In genomic region chr12:98424726-98425401, GRCh38 we compare ENCODE assay signal across 8 cellular contexts.
DNase-seq lines count a peak whose midpoint lies in the region; ATAC-seq and FAIRE-seq lines count a peak whose summit lies in the region.

No MANE protein-coding gene starts in this region.

- no peak overlapping the region for H3K27ac Mint-ChIP-seq in CD4-positive, CD25-positive, alpha-beta regulatory T cell
- no peak overlapping the region for H3K27ac Mint-ChIP-seq in activated CD4-positive, alpha-beta memory T cell treated with anti-CD3 and anti-CD28 coated beads for 36 hours

- peak; percentile 11 to 69 (median 35) for DNase-seq in CD4-positive, CD25-positive, alpha-beta regulatory T cell
- peak; percentile 39 for DNase-seq in NCI-H526 treated with DMSO at 0.1 percent for 48 hours (lab: John Stamatoyannopoulos, UW)
- peak; percentile 74 for DNase-seq in activated CD4-positive, alpha-beta memory T cell treated with anti-CD3 and anti-CD28 coated beads for 36 hours
- peak; percentile 44 for DNase-seq in middle frontal gyrus (ENCODE audit: extremely low spot score, low spot score)
- peak; percentile 27 for DNase-seq in stimulated activated naive CD4-positive, alpha-beta T cell treated with Interleukin-2 at 50 U/mL for 16 hours (lab: John Stamatoyannopoulos, UW)

- H3K4me1 Mint-ChIP-seq in CD4-positive, CD25-positive, alpha-beta regulatory T cell = peaks cover 0 to 4% (median 1%) of the 10 kb centered on the region in 4 donors
- peaks cover 3% of the 10 kb centered on the region for H3K4me1 Mint-ChIP-seq in activated CD4-positive, alpha-beta memory T cell treated with anti-CD3 and anti-CD28 coated beads for 36 hours (ENCODE audit: low read depth)

- POLR2A ChIA-PET in activated CD4-positive, alpha-beta memory T cell treated with anti-CD3 and anti-CD28 coated beads for 36 hours (lab: Charles Lee) = no interaction called here

- peaks cover 2% of the 10 kb centered on the region for H3K27me3 ChIP-seq in CD4-positive, CD25-positive, alpha-beta regulatory T cell (ENCODE audit: control insufficient read depth, insufficient read depth, low read length)

- no peak overlapping the region for H3K4me3 Mint-ChIP-seq in CD4-positive, CD25-positive, alpha-beta regulatory T cell
- H3K4me3 Mint-ChIP-seq in activated CD4-positive, alpha-beta memory T cell treated with anti-CD3 and anti-CD28 coated beads for 36 hours = no peak overlapping the region

- no peaks in the 10 kb centered on the region for H3K36me3 ChIP-seq in CD4-positive, CD25-positive, alpha-beta regulatory T cell (ENCODE audit: control insufficient read depth, insufficient read depth, low read length)

- peak; percentile 46 for FAIRE-seq in endometrium (lab: Jason Lieb, UNC)

- H3K4me3 ChIP-seq in CD4-positive, CD25-positive, alpha-beta regulatory T cell (ENCODE audit: low read depth, low read length) = no peak overlapping the region

- H3K9me3 ChIP-seq in CD4-positive, CD25-positive, alpha-beta regulatory T cell (ENCODE audit: control insufficient read depth in 2 of 2, low read length in 2 of 2) = no peaks in the 10 kb centered on the region

- CTCF ChIA-PET in activated CD4-positive, alpha-beta memory T cell treated with anti-CD3 and anti-CD28 coated beads for 36 hours (lab: Charles Lee) = interaction anchor here (0.6 to 1.9 kb wide), 10 partner anchors 13 to 499 kb away, joined by 3 to 7 read pairs (median 4); partner anchors contain the start of gene TMPO

- peak; percentile 61 to 74 for ATAC-seq in CD4-positive, CD25-positive, alpha-beta regulatory T cell (ENCODE audit: low read depth in 2 of 2)
- ATAC-seq in GM19351 (IDR thresholded peaks at IDR 0.05; ENCODE audit: unreplicated experiment) (peak; percentile 95), HG03460 (IDR thresholded peaks at IDR 0.05; ENCODE audit: unreplicated experiment) (peak; percentile 88)

- no peaks in the 10 kb centered on the region for H3K36me3 Mint-ChIP-seq in CD4-positive, CD25-positive, alpha-beta regulatory T cell
- H3K36me3 Mint-ChIP-seq in activated CD4-positive, alpha-beta memory T cell treated with anti-CD3 and anti-CD28 coated beads for 36 hours = no peaks in the 10 kb centered on the region

- no peak overlapping the region for H3K27ac ChIP-seq in CD4-positive, CD25-positive, alpha-beta regulatory T cell (ENCODE audit: insufficient read depth, low read length, poor library complexity, severe bottlenecking)

- intact Hi-C loops in activated CD4-positive, alpha-beta memory T cell treated with anti-CD3 and anti-CD28 coated beads for 36 hours (cut with micrococcal nuclease) = loop anchor here (1.0 to 2.0 kb wide), 3 partner anchors 91 to 230 kb away; no protein-coding TSS in a partner anchor

- H3K27me3 Mint-ChIP-seq in CD4-positive, CD25-positive, alpha-beta regulatory T cell = peaks cover 19% of the 10 kb centered on the region
- no peaks in the 10 kb centered on the region for H3K27me3 Mint-ChIP-seq in activated CD4-positive, alpha-beta memory T cell treated with anti-CD3 and anti-CD28 coated beads for 36 hours

- peaks cover 0 to 2% (median 0%) of the 10 kb centered on the region in 7 donors for H3K9me3 Mint-ChIP-seq in CD4-positive, CD25-positive, alpha-beta regulatory T cell
- H3K9me3 Mint-ChIP-seq in activated CD4-positive, alpha-beta memory T cell treated with anti-CD3 and anti-CD28 coated beads for 36 hours = no peaks in the 10 kb centered on the region

- H3K4me1 ChIP-seq in CD4-positive, CD25-positive, alpha-beta regulatory T cell (ENCODE audit: control insufficient read depth, insufficient read depth, low read length, poor library complexity, severe bottlenecking) = peaks cover 3% of the 10 kb centered on the region
